ENCODE assay signal across 7 cellular contexts in the genomic region with DNA sequence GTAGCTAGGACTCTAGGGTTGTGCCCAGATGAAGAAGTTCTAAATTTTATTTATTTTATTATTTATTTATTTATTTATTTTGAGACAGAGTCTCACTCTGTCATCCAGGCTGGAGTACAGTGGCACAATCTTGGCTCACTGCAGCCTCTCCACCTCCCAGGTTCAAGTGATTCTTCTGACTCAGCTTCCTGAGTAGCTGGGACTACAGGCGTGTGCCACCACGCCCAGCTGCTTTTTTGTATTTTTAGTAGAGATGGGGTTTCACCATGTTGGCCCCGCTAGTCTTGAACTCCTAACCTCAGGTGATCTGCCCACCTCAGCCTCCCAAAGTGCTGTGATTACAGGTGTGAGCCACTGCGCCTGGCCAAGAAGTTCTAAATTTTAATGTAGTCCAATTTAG. TPM values are rescaled to one million over a fixed set of nuclear protein-coding genes. Genes with fewer than 3 reads are reported as not detected.
DNase-seq lines count a peak whose midpoint lies in the region; ATAC-seq, FAIRE-seq and TF ChIP-seq lines count a peak whose summit lies in the region.
"Not testable (repeated sequence)": the region's sequence is repeated elsewhere in the genome, so short reads cannot be mapped to it uniquely, and the experiment has no call there.

No MANE protein-coding gene starts in this region.

- TF ChIP-seq POLR2A in GM12878 (IDR thresholded peaks at IDR 0.05; ENCODE audit: low read depth, low read length): not testable (repeated sequence)

- TF ChIP-seq EP300 in GM12878 (IDR thresholded peaks at IDR 0.05; ENCODE audit: borderline replicate concordance in 1 of 2, control insufficient read depth in 1 of 2, low read depth in 2 of 2, low read length in 2 of 2): not testable (repeated sequence)

- WGBS in GM12878 (ENCODE audit: insufficient coverage, insufficient replicate concordance, low lambda C conversion rate, missing lambda C conversion rate): 8% methylated on average over 4 of the region's 4 CpGs

- H2AFZ ChIP-seq in OCI-LY7 (ENCODE audit: low read length); GM12878 (ENCODE audit: control insufficient read depth, low read depth, low read length): not testable (repeated sequence)

- in situ Hi-C loops in GM12878 (cut with MboI): not testable (repeated sequence)

- not testable (repeated sequence) for H3K27me3 ChIP-seq in MG63; GM12878 (replicated peaks in 1 of 2; ENCODE audit: control insufficient read depth in 2 of 2, insufficient read depth in 2 of 2, low read length in 1 of 2)

- peak; percentile 37 for DNase-seq in Daoy (ENCODE audit: low read depth)
- DNase-seq in MG63: peak; percentile 24
- not testable (repeated sequence) for DNase-seq in OCI-LY7 (ENCODE audit: low spot score); activated B cell treated with CpG ODN at 0.5 μM for 24 hours; GM12878 (ENCODE audit: low read depth, low spot score)
- DNase-seq in dermis blood vessel endothelial cell: peak; percentile 6

- H3K4me1 ChIP-seq in OCI-LY7 (ENCODE audit: insufficient read depth, low read length, poor library complexity, severe bottlenecking): peaks cover 36% of the 10 kb centered on the region
- H3K4me1 ChIP-seq in GM12878 (ENCODE audit: control insufficient read depth, insufficient read depth, low read length): not testable (repeated sequence)

- POLR2A ChIA-PET in OCI-LY7 (lab: Charles Lee) (interaction anchor here (1.1 to 4.0 kb wide), 6 partner anchors 10 to 60 kb away, joined by 3 to 30 read pairs (median 6); partner anchors contain the start of genes AFG1L and SNX3), activated B cell treated with CpG ODN at 0.5 μM for 24 hours (lab: Charles Lee) (interaction anchor here (1.5 to 3.6 kb wide), 2 partner anchors 13 to 47 kb away, joined by 6 to 20 read pairs; partner anchors contain the start of genes AFG1L and SNX3), GM12878 (lab: Charles Lee) (interaction anchor here (1.2 to 1.6 kb wide), 3 partner anchors 14 to 53 kb away, joined by 4 to 8 read pairs (median 4); partner anchors contain the start of gene AFG1L)

- not testable (repeated sequence) for FAIRE-seq in GM12878 (lab: Jason Lieb, UNC)

- H3K9me3 ChIP-seq in MG63; OCI-LY7 (ENCODE audit: low read length); GM12878 (replicated peaks; ENCODE audit: control insufficient read depth, insufficient read depth, low read length): not testable (repeated sequence)

- intact Hi-C loops in OCI-LY7 (cut with micrococcal nuclease; ENCODE audit: unreplicated experiment); activated B cell treated with CpG ODN at 0.5 μM for 24 hours (cut with micrococcal nuclease); GM12878 (cut with micrococcal nuclease; ENCODE audit: unreplicated experiment): not testable (repeated sequence)

- H3K4me2 ChIP-seq in OCI-LY7 (ENCODE audit: low read length) (peak overlapping the region; percentile 39), GM12878 (ENCODE audit: control insufficient read depth, insufficient read depth) (peak overlapping the region; percentile 19; the same call in 1 of the 2 replicates)

- RAD21 ChIA-PET in GM12878 (lab: Charles Lee; ENCODE audit: unreplicated experiment): interaction anchor here (1.0 to 1.6 kb wide), 2 partner anchors 9 to 48 kb away, joined by 4 to 5 read pairs; partner anchors contain the start of gene SNX3

- not testable (repeated sequence) for H3K9me3 Mint-ChIP-seq in activated B cell treated with CpG ODN at 0.5 μM for 24 hours

- not testable (repeated sequence) for BruUV-seq in OCI-LY7 (replicated peaks; lab: Mats Ljungman, UMichigan); GM12878 (replicated peaks; lab: Mats Ljungman, UMichigan)

- not testable (repeated sequence) for H3K4me3 Mint-ChIP-seq in activated B cell treated with CpG ODN at 0.5 μM for 24 hours

- not testable (repeated sequence) for H3K9me2 ChIP-seq in OCI-LY7 (ENCODE audit: insufficient read depth, low read length)

- not testable (repeated sequence) for TF ChIP-seq RAD21 in GM12878 (IDR thresholded peaks at IDR 0.05; ENCODE audit: insufficient read depth, low read depth, low read length)

- H3K79me2 ChIP-seq in OCI-LY7 (ENCODE audit: insufficient read depth, low read depth, low read length); GM12878 (ENCODE audit: control insufficient read depth, insufficient read depth, low read length): not testable (repeated sequence)

- peak; percentile 47 for ATAC-seq in GM21529 (IDR thresholded peaks at IDR 0.05; ENCODE audit: unreplicated experiment)
- ATAC-seq in activated B cell treated with CpG ODN at 0.5 μM for 24 hours (ENCODE audit: low read depth); GM12878: not testable (repeated sequence)

- H3K36me3 ChIP-seq in MG63; OCI-LY7 (ENCODE audit: insufficient read depth, low read length); GM12878 (ENCODE audit: control insufficient read depth in 2 of 2, insufficient read depth in 2 of 2, low read length in 1 of 2): not testable (repeated sequence)

- H3K36me3 Mint-ChIP-seq in activated B cell treated with CpG ODN at 0.5 μM for 24 hours (ENCODE audit: low read depth): not testable (repeated sequence)

- H3K27me3 Mint-ChIP-seq in activated B cell treated with CpG ODN at 0.5 μM for 24 hours: not testable (repeated sequence)

- CTCF ChIA-PET in OCI-LY7 (lab: Charles Lee; ENCODE audit: unreplicated experiment); activated B cell treated with CpG ODN at 0.5 μM for 24 hours (lab: Charles Lee): not testable (repeated sequence)
- CTCF ChIA-PET in GM12878 (lab: Yijun Ruan, JAX): interaction anchor here (0.9 to 2.2 kb wide), 8 partner anchors 9 to 183 kb away, joined by 3 to 6 read pairs (median 3); no protein-coding TSS in a partner anchor

- not testable (repeated sequence) for H4K20me1 ChIP-seq in OCI-LY7 (ENCODE audit: insufficient read depth, low read length); GM12878 (ENCODE audit: control insufficient read depth, insufficient read depth)

- H3K4me3 ChIP-seq in MG63; OCI-LY7 (ENCODE audit: low read depth, low read length, poor library complexity, severe bottlenecking); GM12878: not testable (repeated sequence)

- H3K27ac ChIP-seq in OCI-LY7 (ENCODE audit: low read depth, low read length, poor library complexity, severe bottlenecking); GM12878 (ENCODE audit: control insufficient read depth, insufficient read depth): not testable (repeated sequence)

- H3K4me1 Mint-ChIP-seq in activated B cell treated with CpG ODN at 0.5 μM for 24 hours: peaks cover 15% of the 10 kb centered on the region

- H3K9ac ChIP-seq in GM12878 (ENCODE audit: control insufficient read depth, insufficient read depth, low read length): not testable (repeated sequence)

- H3K27ac Mint-ChIP-seq in activated B cell treated with CpG ODN at 0.5 μM for 24 hours: peak overlapping the region; percentile 12

- not testable (repeated sequence) for TF ChIP-seq CTCF in OCI-LY7 (conservative IDR thresholded peaks at IDR 0.05; ENCODE audit: low read length); activated B cell treated with CpG ODN at 0.5 μM for 24 hours (IDR thresholded peaks at IDR 0.05); GM12878 (IDR thresholded peaks at IDR 0.05 in 2 of 3, conservative IDR thresholded peaks at IDR 0.05 in 1 of 3; ENCODE audit: control insufficient read depth in 2 of 3, extremely low read depth in 1 of 3, insufficient read depth in 1 of 3, low read depth in 3 of 3, low read length in 3 of 3)

- SMC1A ChIA-PET in GM12878 (lab: Charles Lee; ENCODE audit: uncharacterized antibody, unreplicated experiment): interaction anchor here (1.2 to 1.7 kb wide), 6 partner anchors 9 to 136 kb away, joined by 3 to 9 read pairs (median 3); partner anchors contain the start of gene AFG1L

RNA-seq across cellular contexts. Expression of gene AFG1L, which starts 13.8 kb away (rescaled TPM):
- 3.5 and 6.9 TPM in 2 replicates for total RNA-seq in Daoy (2014; rRNA removed; shearing (Covaris generic))
- 3.8 and 4.6 TPM in 2 replicates for total RNA-seq in MG63 (2014; rRNA removed; shearing (Covaris generic); ENCODE audit: low replicate concordance)
- 9.0 and 9.8 TPM in 2 replicates for total RNA-seq in OCI-LY7 (2014; rRNA removed; shearing (Covaris generic))
- total RNA-seq in OCI-LY7 (2022): 8.9 and 11.5 TPM in 2 replicates
- total RNA-seq in activated B cell treated with CpG ODN at 0.5 μM for 24 hours: 7.5 and 10.3 TPM in 2 replicates
- 8.0 and 11.1 TPM in 2 replicates for total RNA-seq in GM12878 (2013; cell fraction: nucleolus; rRNA removed)
- 2.4 and 3.1 TPM in 2 replicates for total RNA-seq in GM12878 (2014; rRNA removed)
- total RNA-seq in GM12878 (2014; rRNA removed; fragmentation: Illumina TruSeq; extraction: Trizol): 5.1 and 5.2 TPM in 2 replicates
- 8.2 and 9.9 TPM in 2 replicates for total RNA-seq in GM12878 (2021)
- polyA plus RNA-seq in GM12878 (2011; ENCODE audit: low read depth): 1.8 TPM
- polyA plus RNA-seq in GM12878 (2011; rRNA removed): 4.9 and 5.5 TPM in 2 replicates
- 1.0 and 1.3 TPM in 2 replicates for polyA plus RNA-seq in GM12878 (2011; cell fraction: cytosol; rRNA removed)
- 2.2 and 2.9 TPM in 2 replicates for polyA plus RNA-seq in GM12878 (2011; cell fraction: nucleus; rRNA removed)
- polyA plus RNA-seq in GM12878 (2012): 3.0 and 3.7 TPM in 2 replicates
- 3.1 and 4.1 TPM in 2 replicates for polyA plus RNA-seq in GM12878 (2014; fragmentation: Illumina TruSeq; extraction: Trizol)
- polyA plus RNA-seq in GM12878 (2014; fragmentation: Nextera tagmentation; extraction: Ambion mirVana): 1 to 10 TPM; 2.4 to 3.6 TPM
- polyA plus RNA-seq in GM12878 (2014; rRNA removed): 2.0 and 2.3 TPM in 2 replicates
- 1 to 10 TPM; 6.1 to 9.0 TPM for polyA plus RNA-seq in GM12878 (2016; fragmentation: Nextera tagmentation; extraction: Ambion mirVana)
- 4.6 TPM in 2 replicates for polyA minus RNA-seq in GM12878 (2011; rRNA and poly(A)+ RNA removed)
- 2.5 and 4.1 TPM in 2 replicates for polyA minus RNA-seq in GM12878 (2011; cell fraction: cytosol; rRNA and poly(A)+ RNA removed)
- 5.3 and 8.2 TPM in 2 replicates for polyA minus RNA-seq in GM12878 (2011; cell fraction: nucleus; rRNA and poly(A)+ RNA removed)
- total RNA-seq in dermis blood vessel endothelial cell: 3.4 and 3.7 TPM in 2 replicates

RNA-seq across cellular contexts. Expression of gene SNX3, which starts 47.8 kb away (rescaled TPM):
- 171 and 206 TPM in 2 replicates for total RNA-seq in Daoy (2014; rRNA removed; shearing (Covaris generic))
- 235 and 327 TPM in 2 replicates for total RNA-seq in MG63 (2014; rRNA removed; shearing (Covaris generic); ENCODE audit: low replicate concordance)
- 67.9 and 72.9 TPM in 2 replicates for total RNA-seq in OCI-LY7 (2014; rRNA removed; shearing (Covaris generic))
- 79.3 and 88.6 TPM in 2 replicates for total RNA-seq in OCI-LY7 (2022)
- 121 and 133 TPM in 2 replicates for total RNA-seq in activated B cell treated with CpG ODN at 0.5 μM for 24 hours
- total RNA-seq in GM12878 (2013; cell fraction: nucleolus; rRNA removed): 19.8 and 23.1 TPM in 2 replicates
- total RNA-seq in GM12878 (2014; rRNA removed): 82.3 and 103 TPM in 2 replicates
- total RNA-seq in GM12878 (2014; rRNA removed; fragmentation: Illumina TruSeq; extraction: Trizol): 91.2 and 98.9 TPM in 2 replicates
- total RNA-seq in GM12878 (2021): 70.0 and 72.6 TPM in 2 replicates
- 41.0 TPM for polyA plus RNA-seq in GM12878 (2011; ENCODE audit: low read depth)
- polyA plus RNA-seq in GM12878 (2011; rRNA removed): 297 and 428 TPM in 2 replicates
- polyA plus RNA-seq in GM12878 (2011; cell fraction: cytosol; rRNA removed): 90.9 and 152 TPM in 2 replicates
- 41.8 and 46.1 TPM in 2 replicates for polyA plus RNA-seq in GM12878 (2011; cell fraction: nucleus; rRNA removed)
- 64.8 and 92.9 TPM in 2 replicates for polyA plus RNA-seq in GM12878 (2012)
- 152 and 161 TPM in 2 replicates for polyA plus RNA-seq in GM12878 (2014; fragmentation: Illumina TruSeq; extraction: Trizol)
- 10 to 100 TPM; 43.7 to 78.6 TPM for polyA plus RNA-seq in GM12878 (2014; fragmentation: Nextera tagmentation; extraction: Ambion mirVana)
- 92.2 and 95.0 TPM in 2 replicates for polyA plus RNA-seq in GM12878 (2014; rRNA removed)
- 100 to 1,000 TPM; 161 to 170 TPM for polyA plus RNA-seq in GM12878 (2016; fragmentation: Nextera tagmentation; extraction: Ambion mirVana)
- polyA minus RNA-seq in GM12878 (2011; rRNA and poly(A)+ RNA removed): 56.9 and 95.7 TPM in 2 replicates
- polyA minus RNA-seq in GM12878 (2011; cell fraction: cytosol; rRNA and poly(A)+ RNA removed): 21.8 and 26.8 TPM in 2 replicates
- polyA minus RNA-seq in GM12878 (2011; cell fraction: nucleus; rRNA and poly(A)+ RNA removed): 9.7 and 12.7 TPM in 2 replicates
- 212 and 228 TPM in 2 replicates for total RNA-seq in dermis blood vessel endothelial cell
